18 cellular contexts compared by ENCODE assay signal in genomic region chr2:43943323-43943722, GRCh38. TPM values are rescaled to one million over a fixed set of nuclear protein-coding genes. Genes with fewer than 3 reads are reported as not detected.
DNase-seq lines count a peak whose midpoint lies in the region; ATAC-seq and TF ChIP-seq lines count a peak whose summit lies in the region.
"Had no signal": no experiment of that assay in that cellular context is flagged by ENCODE, and none has a peak within 500 bp of the region (broad histone marks: within the 10 kb centered on the region; RNA-seq: fewer than 3 reads in every experiment).

No MANE protein-coding gene starts in this region.

- no peak overlapping the region for H4K8ac ChIP-seq in H9 (replicated peaks; ENCODE audit: insufficient read length, low read depth, low read length)

- no peak overlapping the region for H2BK120ac ChIP-seq in H9 (ENCODE audit: low read depth, low read length, poor library complexity, severe bottlenecking)

- H3K27me3 ChIP-seq in H9 (ENCODE audit: insufficient read depth, low read length), result no peaks in the 10 kb centered on the region
- H3K27me3 ChIP-seq in HUES64 (ENCODE audit: insufficient read depth, low read length), result no peaks in the 10 kb centered on the region
- H3K27me3 ChIP-seq in iPS-20b (ENCODE audit: insufficient read depth, low read length), result no peaks in the 10 kb centered on the region
- H3K27me3 ChIP-seq: BE2C had no signal

- H3K4me1 ChIP-seq in H9 (ENCODE audit: insufficient read depth, low read length) (peaks cover 5% of the 10 kb centered on the region), HUES64 (ENCODE audit: insufficient read depth, low read length) (peaks cover 34% of the 10 kb centered on the region), iPS-20b (ENCODE audit: insufficient read depth, low read length) (peaks cover 35% of the 10 kb centered on the region)

- H3K14ac ChIP-seq in H9 (ENCODE audit: insufficient read depth, low read length), result no peak overlapping the region

- H2BK12ac ChIP-seq in H9 (ENCODE audit: insufficient read length, low read depth, low read length), result no peak overlapping the region

- H3K18ac ChIP-seq in H9 (ENCODE audit: insufficient read length, low read depth, low read length), result no peak overlapping the region

- 100% methylated on average over 1 of the region's 1 CpG for WGBS in H9 (ENCODE audit: extremely low coverage, insufficient read length, low lambda C conversion rate)
- no CpG with 5 or more reads among the region's 1 CpG for WGBS in HUES64

- H2BK20ac ChIP-seq in H9 (ENCODE audit: low read depth, low read length, poor library complexity, severe bottlenecking), result no peak overlapping the region

- H3K79me1 ChIP-seq in H9 (ENCODE audit: insufficient read depth, low read depth, low read length, poor library complexity, severe bottlenecking), result no peaks in the 10 kb centered on the region

- TF ChIP-seq CTCF in H9 (conservative IDR thresholded peaks at IDR 0.05) (no peak), VCaP (conservative IDR thresholded peaks at IDR 0.05) (no peak)

- peaks cover 30 to 43% of the 10 kb centered on the region in 2 experiments for H3K4me1 Mint-ChIP-seq in H9

- H4K91ac ChIP-seq in H9 (ENCODE audit: insufficient read length, low read depth, low read length), result no peak overlapping the region

- peak overlapping the region; percentile 37 for H3K4me2 ChIP-seq in H9 (ENCODE audit: insufficient read depth, insufficient read length, low read length)
- H3K4me2 ChIP-seq: SK-N-SH had no signal

- H3K4me3 ChIP-seq in HUES64 (ENCODE audit: low read length), result no peak overlapping the region
- 0 out of 2 replicates have a peak overlapping the region, but pooled peaks have one; percentile 6 for H3K4me3 ChIP-seq in iPS-20b (ENCODE audit: low read length)

- peaks cover 29 to 84% (median 74%) of the 10 kb centered on the region in 3 experiments; a peak in 6 of 7 replicates for H3K36me3 Mint-ChIP-seq in H9 (ENCODE audit: insufficient read depth in 1 of 3, low read depth in 3 of 3)

- no peak overlapping the region for H2BK5ac ChIP-seq in H9 (ENCODE audit: insufficient read length, low read length)

- no peak for DNase-seq in H9
- DNase-seq in amygdala (lab: John Stamatoyannopoulos, UW), result no peak
- no peak for DNase-seq in NCI-H2029 (lab: John Stamatoyannopoulos, UW)
- DNase-seq: CD8-positive, alpha-beta T cell; DND-41; GF-D8; KG1; NCI-H187 treated with DMSO at 0.1 percent for 48 hours; NCI-H446 treated with DMSO at 0.1 percent for 48 hours; NK-92 treated with Interleukin-12 subunit alpha and Interleukin-12 subunit beta, amount 100 ng/mL, for 24 hours; OCI-M1 had no signal

- H3K4ac ChIP-seq in H9 (ENCODE audit: low read depth, low read length), result no peak overlapping the region

- no peak for ATAC-seq in GM21529 (IDR thresholded peaks at IDR 0.05; ENCODE audit: unreplicated experiment)
- no peak for ATAC-seq in GM19328 (IDR thresholded peaks at IDR 0.05; ENCODE audit: unreplicated experiment)
- ATAC-seq: CD8-positive, alpha-beta T cell had no signal

- no peak overlapping the region for H2BK15ac ChIP-seq in H9 (ENCODE audit: low read depth, low read length)

- no peak overlapping the region for H3K56ac ChIP-seq in H9 (ENCODE audit: insufficient read length, low read depth, low read length)

- H3K27ac Mint-ChIP-seq in H9, result peak overlapping the region in 1 of 3 experiments; percentile 83; a peak in 2 of 7 replicates
- H3K27ac Mint-ChIP-seq: CD8-positive, alpha-beta T cell had no signal

- H3K9me3 ChIP-seq in H9 (ENCODE audit: control insufficient read depth, low read depth, low read length) (no peaks in the 10 kb centered on the region), HUES64 (ENCODE audit: insufficient read depth, low read depth, low read length) (no peaks in the 10 kb centered on the region), iPS-20b (ENCODE audit: insufficient read depth, low read depth, low read length) (no peaks in the 10 kb centered on the region)
- H3K9me3 ChIP-seq: BE2C, SK-N-SH had no signal

- no peak overlapping the region for H2AFZ ChIP-seq in H9 (ENCODE audit: low read length)

- no peak overlapping the region for H3K9ac ChIP-seq in H9 (ENCODE audit: extremely low read depth, insufficient read length, low read length)
- H3K9ac ChIP-seq in HUES64 (ENCODE audit: low read depth, low read length), result no peak overlapping the region
- H3K9ac ChIP-seq in iPS-20b (ENCODE audit: low read depth, low read length), result no peak overlapping the region
- H3K9ac ChIP-seq: SK-N-SH had no signal

- H3K9me3 Mint-ChIP-seq in H9, result no peaks in the 10 kb centered on the region
- H3K9me3 Mint-ChIP-seq: CD8-positive, alpha-beta T cell had no signal

- no peaks in the 10 kb centered on the region for H3K27me3 Mint-ChIP-seq in H9 (ENCODE audit: low read depth)

- H4K20me1 ChIP-seq in H9 (ENCODE audit: control insufficient read depth, insufficient read depth, insufficient read length), result no peaks in the 10 kb centered on the region

- no peak overlapping the region for H4K5ac ChIP-seq in H9 (ENCODE audit: insufficient read length, low read depth, low read length)

- H3K79me2 ChIP-seq in H9 (ENCODE audit: insufficient read depth, low read length), result 0 out of 2 replicates have a peak, but pooled peaks cover 2% of the 10 kb centered on the region

- H3K23ac ChIP-seq in H9 (ENCODE audit: insufficient read length, low read depth, low read length), result no peak overlapping the region

- H3K27ac ChIP-seq in H9 (ENCODE audit: insufficient read length, low read depth, low read length) (peak overlapping the region; percentile 68), HUES64 (ENCODE audit: low read depth, low read length) (peak overlapping the region; percentile 49; the same call in 1 of the 2 replicates), VCaP (peak overlapping the region; percentile 71), iPS-20b (ENCODE audit: low read length) (no peak overlapping the region)

- H3K4me3 Mint-ChIP-seq in H9, result no peak overlapping the region; a peak in 1 of 5 replicates
- H3K4me3 Mint-ChIP-seq: CD8-positive, alpha-beta T cell had no signal

- H3K36me3 ChIP-seq in HUES64 (ENCODE audit: insufficient read depth, low read length) (peaks cover 95% of the 10 kb centered on the region), iPS-20b (ENCODE audit: insufficient read depth, low read depth, low read length) (peaks cover 97% of the 10 kb centered on the region)

- no peaks in the 10 kb centered on the region for H3K23me2 ChIP-seq in H9 (ENCODE audit: insufficient read length, low read depth, low read length, poor library complexity, severe bottlenecking)

- no peak overlapping the region for H2AK5ac ChIP-seq in H9 (ENCODE audit: insufficient read length, low read length)

- no peak overlapping the region for H3T11ph ChIP-seq in H9 (ENCODE audit: low read length)

RNA-seq across cellular contexts. Expression of gene LRPPRC, which starts 52.5 kb away (rescaled TPM):
- total RNA-seq in H9 (2021), result 182 and 183 TPM in 2 replicates
- polyA plus RNA-seq in HUES64 (2013, experiment 1 of 2), result 130 TPM
- polyA plus RNA-seq in HUES64 (2013, experiment 2 of 2), result 125 TPM
